1 cellular context compared by ENCODE assay signal in genomic region chr14:76516884-76517283, GRCh38.
TF ChIP-seq lines count a peak whose summit lies in the region.

No MANE protein-coding gene starts in this region.

TF ChIP-seq in HepG2, 621 proteins besides CTCF, POLR2A, EP300 and RAD21 (continued from another document):
- TF ChIP-seq ARID5B (CRISPR knock-in tag; IDR thresholded peaks at IDR 0.05) = no peak
